In the genomic region with DNA sequence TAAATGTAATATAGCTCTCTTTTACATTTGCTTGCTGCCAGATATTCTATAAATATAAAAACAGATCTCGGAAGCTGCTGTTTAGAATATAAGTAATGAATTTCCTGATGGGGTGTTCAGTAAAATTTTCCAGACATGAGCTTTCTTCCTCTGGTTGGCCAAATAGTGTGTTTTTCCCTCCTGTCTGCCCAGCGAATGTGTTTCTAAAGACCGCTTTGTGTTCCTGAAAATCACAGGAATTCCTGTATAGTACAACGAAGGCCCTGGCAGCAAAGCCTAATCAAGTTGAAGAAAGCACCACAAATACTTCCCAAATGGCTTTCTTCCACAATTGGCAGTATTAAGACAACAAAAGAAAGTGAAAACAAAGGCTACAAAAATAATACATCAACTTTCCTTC, we compare ENCODE assay signal across 16 cellular contexts.
A peak's percentile ranks its signal among the peaks of the same experiment; 100 is the strongest.
DNase-seq lines count a peak whose midpoint lies in the region; ATAC-seq and TF ChIP-seq lines count a peak whose summit lies in the region.
"Had no signal": no experiment of that assay in that cellular context is flagged by ENCODE, and none has a peak within 500 bp of the region (broad histone marks: within the 10 kb centered on the region; RNA-seq: fewer than 3 reads in every experiment).

No MANE protein-coding gene starts in this region.

- no peaks in the 10 kb centered on the region for H3K9me3 ChIP-seq in transverse colon
- H3K9me3 ChIP-seq: HAP-1, upper lobe of left lung had no signal

- TF ChIP-seq POLR2A in transverse colon (IDR thresholded peaks at IDR 0.05) = no peak

- intact Hi-C loops in activated T-helper 1 cell treated with anti-CD3 and anti-CD28 coated beads, Interleukin-12 subunit alpha, Interleukin-12 subunit beta, Interleukin-2, Interleukin-4 antibody, amounts not matched to agents 30 ng/mL and 10 ng/mL and 1 ng/mL, durations not matched to agents 14 hours and 24 hours and 36 hours (cut with micrococcal nuclease) = loop anchor here (2.0 to 5.0 kb wide), 2 partner anchors 225 to 465 kb away; no protein-coding TSS in a partner anchor
- intact Hi-C loops in transverse colon (cut with DNase I; ENCODE audit: low total_unique reads) = no loop called here

- peak overlapping the region in 1 of 4 donors; percentile 56 for H3K27ac ChIP-seq in transverse colon

- no peak for TF ChIP-seq CTCF in transverse colon (IDR thresholded peaks at IDR 0.05)

- no peaks in the 10 kb centered on the region for H3K36me3 ChIP-seq in transverse colon
- H3K36me3 ChIP-seq: HAP-1, upper lobe of left lung had no signal

- H3K27ac Mint-ChIP-seq in activated T-cell treated with anti-CD3 and anti-CD28 coated beads, Interleukin-2, amount 50 U/mL, for 72 hours = peak overlapping the region; percentile 98
- H3K27ac Mint-ChIP-seq in activated T-helper 1 cell treated with anti-CD3 and anti-CD28 coated beads, Interleukin-12 subunit alpha, Interleukin-12 subunit beta, Interleukin-2, Interleukin-4 antibody, amounts not matched to agents 30 ng/mL and 10 ng/mL and 1 ng/mL, durations not matched to agents 14 hours and 24 hours and 36 hours = peak overlapping the region; percentile 54
- H3K27ac Mint-ChIP-seq in stimulated activated effector memory CD8-positive, alpha-beta T cell treated with anti-CD3 and anti-CD28 coated beads, Interleukin-12 subunit alpha, Interleukin-12 subunit beta, amount 100 ng/mL, for 72 hours = peak overlapping the region; percentile 63

- TF ChIP-seq EP300 in transverse colon (IDR thresholded peaks at IDR 0.05; ENCODE audit: low read depth) = no peak

- H3K4me3 Mint-ChIP-seq in activated T-cell treated with anti-CD3 and anti-CD28 coated beads, Interleukin-2, amount 50 U/mL, for 72 hours = peak overlapping the region; percentile 67 to 82
- H3K4me3 Mint-ChIP-seq in activated T-helper 1 cell treated with anti-CD3 and anti-CD28 coated beads, Interleukin-12 subunit alpha, Interleukin-12 subunit beta, Interleukin-2, Interleukin-4 antibody, amounts not matched to agents 30 ng/mL and 10 ng/mL and 1 ng/mL, durations not matched to agents 14 hours and 24 hours and 36 hours = peak overlapping the region; percentile 67
- peak overlapping the region; percentile 56 for H3K4me3 Mint-ChIP-seq in stimulated activated effector memory CD8-positive, alpha-beta T cell treated with anti-CD3 and anti-CD28 coated beads, Interleukin-12 subunit alpha, Interleukin-12 subunit beta, amount 100 ng/mL, for 72 hours

- H3K27me3 Mint-ChIP-seq in activated T-cell treated with anti-CD3 and anti-CD28 coated beads, Interleukin-2, amount 50 U/mL, for 72 hours (ENCODE audit: low read depth) = no peaks in the 10 kb centered on the region
- H3K27me3 Mint-ChIP-seq in activated T-helper 1 cell treated with anti-CD3 and anti-CD28 coated beads, Interleukin-12 subunit alpha, Interleukin-12 subunit beta, Interleukin-2, Interleukin-4 antibody, amounts not matched to agents 30 ng/mL and 10 ng/mL and 1 ng/mL, durations not matched to agents 14 hours and 24 hours and 36 hours (ENCODE audit: insufficient read depth) = no peaks in the 10 kb centered on the region

- WGBS in transverse colon (ENCODE audit: low coverage in 1 of 2), 2 donors = 65 to 73% methylated on average over 4 of the region's 4 CpGs

- H3K27me3 ChIP-seq in transverse colon = no peaks in the 10 kb centered on the region
- H3K27me3 ChIP-seq: upper lobe of left lung had no signal

- in situ Hi-C loops in transverse colon (cut with MboI; ENCODE audit: low pct_ligation_motif_present in 1 of 4, low pct_unique_long_range_greater_than_20kb in 1 of 4, low sequenced_read_pairs in 3 of 4) = loop anchor here in 2 of 4 donors (25.0 kb wide), 1 partner anchor 360 kb away; no protein-coding TSS in a partner anchor

- H3K4me1 ChIP-seq in transverse colon = peaks cover 0 to 62% (median 22%) of the 10 kb centered on the region in 4 donors
- H3K4me1 ChIP-seq: HAP-1 had no signal

- H3K36me3 Mint-ChIP-seq in activated T-cell treated with anti-CD3 and anti-CD28 coated beads, Interleukin-2, amount 50 U/mL, for 72 hours (ENCODE audit: insufficient read depth in 2 of 2) = peaks cover 0 to 3% of the 10 kb centered on the region in 2 donors
- peaks cover 4% of the 10 kb centered on the region for H3K36me3 Mint-ChIP-seq in activated T-helper 1 cell treated with anti-CD3 and anti-CD28 coated beads, Interleukin-12 subunit alpha, Interleukin-12 subunit beta, Interleukin-2, Interleukin-4 antibody, amounts not matched to agents 30 ng/mL and 10 ng/mL and 1 ng/mL, durations not matched to agents 14 hours and 24 hours and 36 hours (ENCODE audit: low read depth)
- no peaks in the 10 kb centered on the region for H3K36me3 Mint-ChIP-seq in stimulated activated effector memory CD8-positive, alpha-beta T cell treated with anti-CD3 and anti-CD28 coated beads, Interleukin-12 subunit alpha, Interleukin-12 subunit beta, amount 100 ng/mL, for 72 hours

- no peak overlapping the region for H3K4me3 ChIP-seq in transverse colon
- H3K4me3 ChIP-seq: HAP-1, PC-9, smooth muscle cell, upper lobe of left lung had no signal

- no peak for ATAC-seq in activated T-cell treated with anti-CD3 and anti-CD28 coated beads, Interleukin-2, amount 50 U/mL, for 72 hours (replicated peaks in 1 of 2)
- ATAC-seq in stimulated activated effector memory CD8-positive, alpha-beta T cell treated with anti-CD3 and anti-CD28 coated beads, Interleukin-12 subunit alpha, Interleukin-12 subunit beta, amount 100 ng/mL, for 72 hours = no peak
- no peak for ATAC-seq in HG02571 (IDR thresholded peaks at IDR 0.05; ENCODE audit: unreplicated experiment)

- peaks cover 100% of the 10 kb centered on the region for H3K4me1 Mint-ChIP-seq in activated T-cell treated with anti-CD3 and anti-CD28 coated beads, Interleukin-2, amount 50 U/mL, for 72 hours (ENCODE audit: low read depth)
- H3K4me1 Mint-ChIP-seq in activated T-helper 1 cell treated with anti-CD3 and anti-CD28 coated beads, Interleukin-12 subunit alpha, Interleukin-12 subunit beta, Interleukin-2, Interleukin-4 antibody, amounts not matched to agents 30 ng/mL and 10 ng/mL and 1 ng/mL, durations not matched to agents 14 hours and 24 hours and 36 hours (ENCODE audit: low read depth) = peaks cover 86% of the 10 kb centered on the region
- peaks cover 69% of the 10 kb centered on the region for H3K4me1 Mint-ChIP-seq in stimulated activated effector memory CD8-positive, alpha-beta T cell treated with anti-CD3 and anti-CD28 coated beads, Interleukin-12 subunit alpha, Interleukin-12 subunit beta, amount 100 ng/mL, for 72 hours

- no peaks in the 10 kb centered on the region for H3K9me3 Mint-ChIP-seq in activated T-cell treated with anti-CD3 and anti-CD28 coated beads, Interleukin-2, amount 50 U/mL, for 72 hours
- no peaks in the 10 kb centered on the region for H3K9me3 Mint-ChIP-seq in activated T-helper 1 cell treated with anti-CD3 and anti-CD28 coated beads, Interleukin-12 subunit alpha, Interleukin-12 subunit beta, Interleukin-2, Interleukin-4 antibody, amounts not matched to agents 30 ng/mL and 10 ng/mL and 1 ng/mL, durations not matched to agents 14 hours and 24 hours and 36 hours
- H3K9me3 Mint-ChIP-seq in stimulated activated effector memory CD8-positive, alpha-beta T cell treated with anti-CD3 and anti-CD28 coated beads, Interleukin-12 subunit alpha, Interleukin-12 subunit beta, amount 100 ng/mL, for 72 hours = no peaks in the 10 kb centered on the region
- H3K9me3 Mint-ChIP-seq: nephron had no signal

- no peak for DNase-seq in activated T-cell treated with anti-CD3 and anti-CD28 coated beads, Interleukin-2, amount 50 U/mL, for 72 hours
- no peak for DNase-seq in activated T-cell treated with anti-CD3 and anti-CD28 coated beads, Interleukin-2, amount 50 U/mL, for 1 hour
- no peak for DNase-seq in activated T-helper 1 cell treated with anti-CD3 and anti-CD28 coated beads, Interleukin-12 subunit alpha, Interleukin-12 subunit beta, Interleukin-2, Interleukin-4 antibody, amounts not matched to agents 30 ng/mL and 10 ng/mL and 1 ng/mL, durations not matched to agents 14 hours and 24 hours and 36 hours (ENCODE audit: low spot score)
- DNase-seq in fibroblast of peridontal ligament (ENCODE audit: extremely low read depth) (peak; percentile 51), NOMO-1 treated with dmso at 0.1 percent for 144 hours (lab: John Stamatoyannopoulos, UW; ENCODE audit: unreplicated experiment) (no peak), transverse colon (no peak)
- no peak for DNase-seq in stimulated activated effector memory CD8-positive, alpha-beta T cell treated with anti-CD3 and anti-CD28 coated beads, Interleukin-12 subunit alpha, Interleukin-12 subunit beta, amount 100 ng/mL, for 72 hours (ENCODE audit: low spot score in 2 of 2)
- DNase-seq: activated CD8-positive, alpha-beta memory T cell treated with anti-CD3 and anti-CD28 coated beads, Interleukin-2, amount 50 U/mL, for 4 hours; caudate nucleus; NCI-H2227 treated with DMSO at 0.1 percent for 48 hours; PC-9; upper lobe of left lung had no signal
